Comparison of ENCODE assay signal across 8 cellular contexts in the genomic region with DNA sequence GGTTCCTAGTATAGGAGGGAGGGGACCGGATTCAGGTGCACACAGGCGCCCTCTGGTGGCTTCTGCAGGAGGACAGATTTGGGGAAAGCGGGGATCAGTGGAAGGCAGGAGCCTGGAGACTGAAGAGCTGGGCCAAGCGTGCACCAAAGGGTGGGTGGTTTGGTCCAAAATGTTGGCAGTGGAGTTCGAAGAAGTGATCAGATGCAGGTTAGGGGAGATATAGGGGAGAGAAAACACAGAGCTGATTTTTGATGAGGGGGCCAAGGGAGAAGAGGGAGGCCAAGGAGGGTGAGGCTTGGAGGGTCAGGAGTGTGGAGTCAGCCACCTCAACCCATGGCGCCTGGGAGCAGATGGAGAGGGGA. TPM values are rescaled to one million over a fixed set of nuclear protein-coding genes. Genes with fewer than 3 reads are reported as not detected.
DNase-seq lines count a peak whose midpoint lies in the region; ATAC-seq and TF ChIP-seq lines count a peak whose summit lies in the region.

No MANE protein-coding gene starts in this region.

- POLR2A ChIA-PET in activated CD4-positive, alpha-beta T cell treated with anti-CD3 and anti-CD28 coated beads, Interleukin-2, amount 10 ng/mL, durations not matched to agents 7 days and 5 days (lab: Charles Lee): interaction anchor here (0.6 to 1.1 kb wide), 2 partner anchors 146 to 220 kb away, joined by 3 to 6 read pairs; partner anchors contain the start of gene DNM2

- H3K27ac ChIP-seq in lung (ENCODE audit: low read depth in 1 of 2, low read length in 1 of 2): no peak overlapping the region

- WGBS in lung, 2 donors: 16 to 26% methylated on average over 6 of the region's 6 CpGs

- no peaks in the 10 kb centered on the region for H3K36me3 ChIP-seq in lung (ENCODE audit: control insufficient read depth in 2 of 2, insufficient read depth in 2 of 2, low read length in 2 of 2)

- peaks cover 0 to 3% (median 0%) of the 10 kb centered on the region in 7 donors for H3K9me3 Mint-ChIP-seq in CD14-positive monocyte
- H3K9me3 Mint-ChIP-seq in activated CD4-positive, alpha-beta T cell treated with anti-CD3 and anti-CD28 coated beads, Interleukin-2, amount 10 ng/mL, durations not matched to agents 7 days and 5 days: no peaks in the 10 kb centered on the region
- no peaks in the 10 kb centered on the region for H3K9me3 Mint-ChIP-seq in dendritic cell treated with granulocyte-macrophage colony-stimulating factor and Interleukin-4, amounts not matched to agents 40 ng/mL and 50 ng/mL, for 4 days

- no peak overlapping the region for H3K4me3 Mint-ChIP-seq in CD14-positive monocyte
- H3K4me3 Mint-ChIP-seq in activated CD4-positive, alpha-beta T cell treated with anti-CD3 and anti-CD28 coated beads, Interleukin-2, amount 10 ng/mL, durations not matched to agents 7 days and 5 days: no peak overlapping the region
- no peak overlapping the region for H3K4me3 Mint-ChIP-seq in dendritic cell treated with granulocyte-macrophage colony-stimulating factor and Interleukin-4, amounts not matched to agents 40 ng/mL and 50 ng/mL, for 4 days

- no peaks in the 10 kb centered on the region for H3K9me3 ChIP-seq in lung (ENCODE audit: control insufficient read depth in 2 of 2, insufficient read depth in 1 of 2, low read length in 1 of 2)

- intact Hi-C loops in CD14-positive monocyte (cut with micrococcal nuclease): loop anchor here (2.0 to 5.0 kb wide), 2 partner anchors 147 to 148 kb away; partner anchors contain the start of gene DNM2 (in 1 of the 2)
- intact Hi-C loops in dendritic cell treated with granulocyte-macrophage colony-stimulating factor and Interleukin-4, amounts not matched to agents 40 ng/mL and 50 ng/mL, for 4 days (cut with micrococcal nuclease): loop anchor here (1.0 to 10.0 kb wide), 2 partner anchors 80 to 147 kb away; no protein-coding TSS in a partner anchor

- ATAC-seq in HG02642 (IDR thresholded peaks at IDR 0.05; ENCODE audit: poor library complexity, unreplicated experiment) (peak; percentile 54), lung (ENCODE audit: insufficient read depth, low FRiP score) (peak; percentile 78), GM19395 (IDR thresholded peaks at IDR 0.05; ENCODE audit: unreplicated experiment) (no peak)

- H3K36me3 Mint-ChIP-seq in CD14-positive monocyte: peaks cover 38 to 56% of the 10 kb centered on the region in 2 donors
- no peaks in the 10 kb centered on the region for H3K36me3 Mint-ChIP-seq in activated CD4-positive, alpha-beta T cell treated with anti-CD3 and anti-CD28 coated beads, Interleukin-2, amount 10 ng/mL, durations not matched to agents 7 days and 5 days (ENCODE audit: low read depth)
- H3K36me3 Mint-ChIP-seq in dendritic cell treated with granulocyte-macrophage colony-stimulating factor and Interleukin-4, amounts not matched to agents 40 ng/mL and 50 ng/mL, for 4 days (ENCODE audit: low read depth): peaks cover 34% of the 10 kb centered on the region

- no peak overlapping the region for H3K4me3 ChIP-seq in lung

- CTCF ChIA-PET in activated CD4-positive, alpha-beta T cell treated with anti-CD3 and anti-CD28 coated beads, Interleukin-2, amount 10 ng/mL, durations not matched to agents 7 days and 5 days (lab: Charles Lee): interaction anchor here (0.5 to 5.0 kb wide), 37 partner anchors 9 to 1944 kb away, joined by 3 to 64 read pairs (median 4); partner anchors contain the start of genes DNM2, QTRT1, TMED1 and ZGLP1

- H3K4me1 Mint-ChIP-seq in CD14-positive monocyte: peaks cover 53% of the 10 kb centered on the region
- peaks cover 35% of the 10 kb centered on the region for H3K4me1 Mint-ChIP-seq in activated CD4-positive, alpha-beta T cell treated with anti-CD3 and anti-CD28 coated beads, Interleukin-2, amount 10 ng/mL, durations not matched to agents 7 days and 5 days
- peaks cover 64% of the 10 kb centered on the region for H3K4me1 Mint-ChIP-seq in dendritic cell treated with granulocyte-macrophage colony-stimulating factor and Interleukin-4, amounts not matched to agents 40 ng/mL and 50 ng/mL, for 4 days (ENCODE audit: low read depth)

- H3K27me3 Mint-ChIP-seq in CD14-positive monocyte (ENCODE audit: low read depth in 3 of 3): peaks cover 0 to 2% (median 0%) of the 10 kb centered on the region in 3 donors
- H3K27me3 Mint-ChIP-seq in activated CD4-positive, alpha-beta T cell treated with anti-CD3 and anti-CD28 coated beads, Interleukin-2, amount 10 ng/mL, durations not matched to agents 7 days and 5 days: no peaks in the 10 kb centered on the region
- no peaks in the 10 kb centered on the region for H3K27me3 Mint-ChIP-seq in dendritic cell treated with granulocyte-macrophage colony-stimulating factor and Interleukin-4, amounts not matched to agents 40 ng/mL and 50 ng/mL, for 4 days

- no peaks in the 10 kb centered on the region for H3K27me3 ChIP-seq in lung (ENCODE audit: control insufficient read depth, insufficient read depth)

- peaks cover 0 to 3% of the 10 kb centered on the region in 2 donors for H3K4me1 ChIP-seq in lung (ENCODE audit: control insufficient read depth in 2 of 2, insufficient read depth in 2 of 2, low read length in 2 of 2)

- DNase-seq in CD14-positive monocyte (ENCODE audit: low spot score) (peak; percentile 75), NCI-H524 treated with DMSO at 0.1 percent for 48 hours (lab: John Stamatoyannopoulos, UW) (peak; percentile 24), lung (ENCODE audit: low spot score) (peak; percentile 82)
- DNase-seq in activated CD4-positive, alpha-beta T cell treated with anti-CD3 and anti-CD28 coated beads, Interleukin-2, amount 10 ng/mL, durations not matched to agents 7 days and 5 days: peak; percentile 87
- peak; percentile 61 to 72 (median 64) for DNase-seq in stimulated activated CD4-positive, alpha-beta T cell treated with anti-CD3 and anti-CD28 coated beads, TNF-alpha, amount 100 ng/mL, for 4 hours (ENCODE audit: low read depth in 3 of 3)

- TF ChIP-seq CTCF in CD14-positive monocyte (IDR thresholded peaks at IDR 0.05) (peak; percentile 93), lung (IDR thresholded peaks at IDR 0.05; ENCODE audit: control extremely low read depth, extremely low read depth) (peak; percentile 74)

- peak overlapping the region; percentile 47 to 91 (median 85) for H3K27ac Mint-ChIP-seq in CD14-positive monocyte
- H3K27ac Mint-ChIP-seq in activated CD4-positive, alpha-beta T cell treated with anti-CD3 and anti-CD28 coated beads, Interleukin-2, amount 10 ng/mL, durations not matched to agents 7 days and 5 days: peak overlapping the region; percentile 72
- H3K27ac Mint-ChIP-seq in dendritic cell treated with granulocyte-macrophage colony-stimulating factor and Interleukin-4, amounts not matched to agents 40 ng/mL and 50 ng/mL, for 4 days: peak overlapping the region; percentile 36

RNA-seq across cellular contexts. Expression of gene CARM1, which starts 6.8 kb away (rescaled TPM):
- polyA plus RNA-seq in CD14-positive monocyte (under 1 TPM; 0.17 to 0.29 TPM), lung (10 to 100 TPM; 24.8 to 30.9 TPM)
- total RNA-seq in activated CD4-positive, alpha-beta T cell treated with anti-CD3 and anti-CD28 coated beads, Interleukin-2, amount 10 ng/mL, durations not matched to agents 7 days and 5 days: 10 to 100 TPM; 32.4 to 34.3 TPM
- total RNA-seq in lung: 10 to 100 TPM; 19.9 to 35.5 TPM

RNA-seq across cellular contexts. Expression of gene C19orf38, which starts 16.3 kb away (rescaled TPM):
- polyA plus RNA-seq in CD14-positive monocyte (100 to 1,000 TPM; 134 to 149 TPM), lung (10 to 100 TPM in 1 of 2 donors, 1 to 10 TPM in 1; 4.2 to 48.7 TPM)
- total RNA-seq in activated CD4-positive, alpha-beta T cell treated with anti-CD3 and anti-CD28 coated beads, Interleukin-2, amount 10 ng/mL, durations not matched to agents 7 days and 5 days: 1 to 10 TPM; 2.4 TPM
- total RNA-seq in lung: 1 to 10 TPM; 7.5 to 9.0 TPM

RNA-seq across cellular contexts. Expression of gene TMED1, which starts 28.5 kb away (rescaled TPM):
- polyA plus RNA-seq in CD14-positive monocyte (10 to 100 TPM; 51.3 to 56.7 TPM), lung (10 to 100 TPM; 25.8 to 49.8 TPM)
- 10 to 100 TPM in 1 of 2 experiments, 1 to 10 TPM in 1; 8.6 to 11.2 TPM for total RNA-seq in activated CD4-positive, alpha-beta T cell treated with anti-CD3 and anti-CD28 coated beads, Interleukin-2, amount 10 ng/mL, durations not matched to agents 7 days and 5 days
- total RNA-seq in lung: 10 to 100 TPM; 30.6 to 37.2 TPM

Comparison
In these comparisons a context has a peak if more than half of its experiments do, and no peak if none do; other contexts are left out.
1. DNase-seq: peak in every context shown above with its lines; median percentile 87 in activated CD4-positive, alpha-beta T cell treated with anti-CD3 and anti-CD28 coated beads, Interleukin-2, amount 10 ng/mL, durations not matched to agents 7 days and 5 days; 82 in lung; 75 in CD14-positive monocyte; 64 in stimulated activated CD4-positive, alpha-beta T cell treated with anti-CD3 and anti-CD28 coated beads, TNF-alpha, amount 100 ng/mL, for 4 hours; 24 in NCI-H524 treated with DMSO at 0.1 percent for 48 hours.